ENCODE assay signal across 8 cellular contexts in the genomic region with DNA sequence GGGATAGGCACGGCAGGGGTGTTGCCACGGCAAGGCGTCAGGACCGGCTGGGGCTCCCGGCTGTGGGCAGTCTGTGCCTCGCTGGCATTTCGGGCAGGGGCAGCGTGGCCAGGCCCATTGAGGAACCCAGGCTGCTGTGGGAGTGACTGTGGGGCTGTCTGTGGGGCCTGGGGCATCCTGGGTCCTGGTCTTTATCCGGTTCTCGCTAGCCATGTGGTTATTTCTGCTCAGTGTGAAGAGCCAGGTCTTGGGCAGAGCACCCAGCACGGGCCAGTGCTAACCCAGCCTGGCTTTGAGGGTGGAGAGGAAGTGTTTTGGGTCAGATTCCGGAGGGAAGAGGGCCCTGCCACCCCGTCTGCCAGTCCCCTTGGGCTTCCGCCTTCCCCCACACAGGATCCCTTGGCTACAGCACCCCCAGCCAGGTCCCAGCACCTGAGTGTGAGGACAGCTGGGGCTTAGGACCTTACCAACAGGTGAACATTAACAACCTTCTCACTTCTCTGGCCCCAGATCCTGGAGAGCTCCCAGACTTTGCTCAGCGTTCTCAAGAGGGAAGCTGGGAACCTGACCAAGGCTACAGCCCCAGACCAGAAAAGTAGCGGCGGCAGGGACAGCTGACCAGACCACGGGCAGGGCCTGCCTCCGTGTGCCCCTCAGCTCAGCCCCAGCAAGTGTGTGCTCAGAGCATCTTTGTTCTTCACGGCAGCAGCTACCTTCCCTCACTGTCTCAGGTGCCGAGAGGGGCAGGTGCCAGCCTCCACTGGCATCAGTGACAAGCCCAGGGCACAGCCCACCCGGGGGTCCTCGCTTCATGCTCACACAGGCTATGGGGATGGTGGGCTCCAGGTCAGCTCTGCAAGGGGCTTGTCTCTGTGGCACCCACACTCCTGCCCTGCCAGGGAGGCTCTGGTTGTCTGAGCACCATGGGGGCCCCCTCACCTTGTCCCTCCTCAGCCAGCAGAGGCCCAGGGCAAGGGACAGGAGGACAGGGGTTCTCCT. TPM values are rescaled to one million over a fixed set of nuclear protein-coding genes. Genes with fewer than 3 reads are reported as not detected.
DNase-seq lines count a peak whose midpoint lies in the region; ATAC-seq and TF ChIP-seq lines count a peak whose summit lies in the region.

No MANE protein-coding gene starts in this region.

- dilution Hi-C loops in IMR-90 (cut with HindIII; ENCODE audit: low sequenced_read_pairs, unreplicated experiment): no loop called here

- H3K27me3 ChIP-seq in AG04450 (ENCODE audit: control insufficient read depth, insufficient read depth, low read length) (no peaks in the 10 kb centered on the region), IMR-90 (ENCODE audit: control insufficient read depth, insufficient read depth, low read length) (no peaks in the 10 kb centered on the region)

- H3K79me1 ChIP-seq in IMR-90 (ENCODE audit: low read depth in 1 of 2, low read length in 2 of 2): peaks cover 5 to 68% of the 10 kb centered on the region in 2 experiments

- H3K27ac Mint-ChIP-seq in central memory CD8-positive, alpha-beta T cell (ENCODE audit: low read depth): peak overlapping the region; percentile 93

- peak overlapping the region; percentile 93 for H3K4me3 Mint-ChIP-seq in central memory CD8-positive, alpha-beta T cell

- peak overlapping the region; percentile 71 for H3K4ac ChIP-seq in IMR-90 (ENCODE audit: low read depth, low read length)

- no peak overlapping the region for H2BK15ac ChIP-seq in IMR-90 (ENCODE audit: low read depth, low read length)

- H3K27me3 Mint-ChIP-seq in central memory CD8-positive, alpha-beta T cell: no peaks in the 10 kb centered on the region

- H3K9me3 Mint-ChIP-seq in central memory CD8-positive, alpha-beta T cell: no peaks in the 10 kb centered on the region

- peak overlapping the region; percentile 69 for H3K9ac ChIP-seq in IMR-90 (ENCODE audit: low read depth, low read length)

- H3K36me3 ChIP-seq in IMR-90 (ENCODE audit: control insufficient read depth, insufficient read depth, low read length): peaks cover 42% of the 10 kb centered on the region

- H2AK5ac ChIP-seq in IMR-90 (ENCODE audit: low read depth, low read length): peak overlapping the region; percentile 17

- ATAC-seq in IMR-90 (ENCODE audit: low read depth) (peak; percentile 2; the same call in 1 of the 2 replicates), GM18511 (IDR thresholded peaks at IDR 0.05; ENCODE audit: unreplicated experiment) (no peak)
- no peak for ATAC-seq in central memory CD8-positive, alpha-beta T cell (replicated peaks; ENCODE audit: extremely low read depth, poor library complexity, severe bottlenecking)

- H3K27ac ChIP-seq in AG04450 (ENCODE audit: low read depth, low read length) (peak overlapping the region; percentile 96), IMR-90 (ENCODE audit: insufficient read depth, low read length) (peak overlapping the region; percentile 73)

- peak overlapping the region; percentile 21 for H3K23ac ChIP-seq in IMR-90 (ENCODE audit: low read depth, low read length)

- POLR2A ChIA-PET in AG04450 (lab: Yijun Ruan, JAX): interaction anchor here (0.5 to 3.2 kb wide), 24 partner anchors 9 to 306 kb away, joined by 3 to 38 read pairs (median 5); a partner anchor contains a TSS
- POLR2A ChIA-PET in IMR-90 (lab: Charles Lee; ENCODE audit: unreplicated experiment): interaction anchor here (0.9 to 1.3 kb wide), 3 partner anchors 10 to 51 kb away, joined by 3 read pairs; a partner anchor contains a TSS

- no peaks in the 10 kb centered on the region for H3K9me1 ChIP-seq in IMR-90 (ENCODE audit: insufficient read depth, low read length)

- no peak overlapping the region for H2BK20ac ChIP-seq in IMR-90 (ENCODE audit: low read depth, low read length)

- no peak overlapping the region for H4K5ac ChIP-seq in IMR-90 (ENCODE audit: low read depth, low read length)

- H3K36me3 Mint-ChIP-seq in central memory CD8-positive, alpha-beta T cell (ENCODE audit: insufficient read depth): peaks cover 20% of the 10 kb centered on the region

- intact Hi-C loops in IMR-90 (cut with micrococcal nuclease): loop anchor here (1.0 kb wide), 1 partner anchor 11 kb away; a partner anchor contains a TSS

- 0 out of 2 replicates have a peak overlapping the region, but pooled peaks have one; percentile 0 for H3K56ac ChIP-seq in IMR-90 (ENCODE audit: extremely low read depth, insufficient read depth, low read length)

- peaks cover 23% of the 10 kb centered on the region for H4K20me1 ChIP-seq in IMR-90 (ENCODE audit: insufficient read depth, low read length)

- no peak for TF ChIP-seq CTCF in AG04450 (IDR thresholded peaks at IDR 0.05; ENCODE audit: low read depth, low read length)
- TF ChIP-seq CTCF in IMR-90 (conservative IDR thresholded peaks at IDR 0.05; ENCODE audit: low read depth, low read length): no peak

- no peak for TF ChIP-seq RAD21 in IMR-90 (IDR thresholded peaks at IDR 0.05; ENCODE audit: low read length)

- no peaks in the 10 kb centered on the region; the same call in 1 of the 2 replicates for H3K9me3 ChIP-seq in AG04450 (ENCODE audit: control insufficient read depth, insufficient read depth, low read length)
- H3K9me3 ChIP-seq in IMR-90 (ENCODE audit: control insufficient read depth, insufficient read depth, low read length): no peaks in the 10 kb centered on the region

- peak overlapping the region; percentile 96 for H2AK9ac ChIP-seq in IMR-90 (replicated peaks; ENCODE audit: low read depth, low read length, poor library complexity)

- peak overlapping the region; percentile 34 for H2BK5ac ChIP-seq in IMR-90 (ENCODE audit: low read depth, low read length, poor library complexity, severe bottlenecking)

- H3K14ac ChIP-seq in IMR-90 (replicated peaks; ENCODE audit: low read depth, low read length): peak overlapping the region; percentile 77

- H2AFZ ChIP-seq in IMR-90 (replicated peaks; ENCODE audit: low read length, poor library complexity): peak overlapping the region; percentile 99

- H3K4me3 ChIP-seq in AG04450 (ENCODE audit: low read depth, low read length): peak overlapping the region; percentile 94
- H3K4me3 ChIP-seq in IMR-90 (ENCODE audit: insufficient read depth, low read depth, low read length): peak overlapping the region; percentile 91

- 63% methylated on average over 9 of the region's 23 CpGs; no CpG with 5 or more reads in 1 of the 2 experiments for WGBS in IMR-90 (ENCODE audit: extremely low coverage in 2 of 2, insufficient read length in 1 of 2), 2 experiments

- peak overlapping the region; percentile 89 for H3K4me2 ChIP-seq in IMR-90 (ENCODE audit: low read depth, low read length)

- peaks cover 16% of the 10 kb centered on the region for H3K4me1 ChIP-seq in IMR-90 (ENCODE audit: control insufficient read depth, insufficient read depth, low read length)

- in situ Hi-C loops in IMR-90 (cut with MboI; ENCODE audit: low sequenced_read_pairs): no loop called here

- TSS peak; percentile 76 for BruUV-seq in IMR-90 (replicated peaks; lab: Mats Ljungman, UMichigan)

- peak overlapping the region in 1 of 2 experiments; percentile 25; a peak in 1 of 4 replicates for H4K8ac ChIP-seq in IMR-90 (ENCODE audit: low read depth in 2 of 2, low read length in 2 of 2)

- no peak overlapping the region for H3K18ac ChIP-seq in IMR-90 (ENCODE audit: low read depth, low read length)

- CTCF ChIA-PET in AG04450 (lab: Charles Lee): interaction anchor here (0.5 to 3.7 kb wide), 10 partner anchors 8 to 71 kb away, joined by 3 to 17 read pairs (median 6); a partner anchor contains a TSS
- CTCF ChIA-PET in IMR-90 (lab: Yijun Ruan, JAX): interaction anchor here (0.6 to 0.9 kb wide), 2 partner anchors 47 to 126 kb away, joined by 3 read pairs; no protein-coding TSS in a partner anchor

- peaks cover 20% of the 10 kb centered on the region for H3K4me1 Mint-ChIP-seq in central memory CD8-positive, alpha-beta T cell

- no peak overlapping the region for H4K91ac ChIP-seq in IMR-90 (ENCODE audit: insufficient read depth, low read depth, low read length)

- DNase-seq in AG04450 (ENCODE audit: low read depth, low spot score): no peak
- no peak for DNase-seq in IMR-90
- no peak for DNase-seq in central memory CD8-positive, alpha-beta T cell (ENCODE audit: low spot score in 2 of 2)
- peak; percentile 78 for DNase-seq in myocyte (ENCODE audit: low read depth)
- DNase-seq in AML-193 (lab: John Stamatoyannopoulos, UW): no peak
- no peak for DNase-seq in AG08396 (ENCODE audit: low spot score)
- DNase-seq in SK-N-DZ (ENCODE audit: low spot score): no peak

- no peak for TF ChIP-seq POLR2A in IMR-90 (IDR thresholded peaks at IDR 0.05; ENCODE audit: low read depth, low read length)

- H2BK120ac ChIP-seq in IMR-90 (ENCODE audit: low read depth, low read length): no peak overlapping the region

RNA-seq across cellular contexts. Expression of a gene that starts 1.1 kb away (rescaled TPM):
- polyA plus RNA-seq in AG04450 (2011; rRNA removed) (35.0 and 46.9 TPM in 2 replicates), IMR-90 (2012; rRNA removed) (86.7 and 107 TPM in 2 replicates)
- 8.6 and 13.1 TPM in 2 replicates for polyA minus RNA-seq in AG04450 (2011; rRNA and poly(A)+ RNA removed)
- total RNA-seq in IMR-90 (2012; rRNA removed) (55.7 and 63.9 TPM in 2 replicates), myocyte (143 and 158 TPM in 2 replicates)
- 102 and 149 TPM in 2 replicates for polyA plus RNA-seq in IMR-90 (2012; cell fraction: cytosol; rRNA removed)
- polyA plus RNA-seq in IMR-90 (2012; cell fraction: nucleus; rRNA removed; ENCODE audit: low replicate concordance): 40.6 and 69.4 TPM in 2 replicates
- polyA plus RNA-seq in myocyte (2012): 102 TPM
- 140 and 167 TPM in 2 replicates for polyA plus RNA-seq in SK-N-DZ (2014; cell fraction: cytosol; rRNA removed)
- polyA plus RNA-seq in SK-N-DZ (2014; cell fraction: nucleus; rRNA removed): 104 and 182 TPM in 2 replicates

RNA-seq across cellular contexts. Expression of a gene that starts 1.2 kb away (rescaled TPM):
- polyA plus RNA-seq in AG04450 (2011; rRNA removed) (12.1 and 14.6 TPM in 2 replicates), IMR-90 (2012; rRNA removed) (29.5 and 34.3 TPM in 2 replicates)
- polyA minus RNA-seq in AG04450 (2011; rRNA and poly(A)+ RNA removed): 14.5 and 14.7 TPM in 2 replicates
- total RNA-seq in IMR-90 (2012; rRNA removed) (9.3 and 9.4 TPM in 2 replicates), myocyte (28.7 and 30.6 TPM in 2 replicates)
- polyA plus RNA-seq in IMR-90 (2012; cell fraction: cytosol; rRNA removed): 18.0 and 23.4 TPM in 2 replicates
- 171 and 370 TPM in 2 replicates for polyA plus RNA-seq in IMR-90 (2012; cell fraction: nucleus; rRNA removed; ENCODE audit: low replicate concordance)
- polyA plus RNA-seq in myocyte (2012): 34.6 TPM
- polyA plus RNA-seq in SK-N-DZ (2014; cell fraction: cytosol; rRNA removed): 24.6 and 28.9 TPM in 2 replicates
- polyA plus RNA-seq in SK-N-DZ (2014; cell fraction: nucleus; rRNA removed): 136 and 192 TPM in 2 replicates

RNA-seq across cellular contexts. Expression of a gene that starts 10.9 kb away (rescaled TPM):
- 2.8 and 3.8 TPM in 2 replicates for polyA plus RNA-seq in AG04450 (2011; rRNA removed)
- polyA minus RNA-seq in AG04450 (2011; rRNA and poly(A)+ RNA removed): 2.5 and 3.0 TPM in 2 replicates
- 1.7 and 1.8 TPM in 2 replicates for total RNA-seq in IMR-90 (2012; rRNA removed)
- polyA plus RNA-seq in IMR-90 (2012; rRNA removed): 5.3 and 7.1 TPM in 2 replicates
- polyA plus RNA-seq in IMR-90 (2012; cell fraction: cytosol; rRNA removed): 5.4 and 5.8 TPM in 2 replicates
- 6.4 and 17.7 TPM in 2 replicates for polyA plus RNA-seq in IMR-90 (2012; cell fraction: nucleus; rRNA removed; ENCODE audit: low replicate concordance)
- total RNA-seq in myocyte: 19.5 and 25.3 TPM in 2 replicates
- polyA plus RNA-seq in myocyte (2012): 11.0 TPM
- polyA plus RNA-seq in SK-N-DZ (2014; cell fraction: cytosol; rRNA removed): 11.1 and 13.8 TPM in 2 replicates
- polyA plus RNA-seq in SK-N-DZ (2014; cell fraction: nucleus; rRNA removed): 23.1 and 27.1 TPM in 2 replicates

RNA-seq across cellular contexts. Expression of a gene that starts 15.9 kb away (rescaled TPM):
- polyA plus RNA-seq in AG04450 (2011; rRNA removed) (44.2 and 50.2 TPM in 2 replicates), IMR-90 (2012; rRNA removed) (39.1 and 40.6 TPM in 2 replicates)
- 17.5 and 18.4 TPM in 2 replicates for polyA minus RNA-seq in AG04450 (2011; rRNA and poly(A)+ RNA removed)
- total RNA-seq in IMR-90 (2012; rRNA removed) (18.8 and 20.8 TPM in 2 replicates), myocyte (39.2 and 48.4 TPM in 2 replicates)
- polyA plus RNA-seq in IMR-90 (2012; cell fraction: cytosol; rRNA removed): 37.1 and 39.7 TPM in 2 replicates
- polyA plus RNA-seq in IMR-90 (2012; cell fraction: nucleus; rRNA removed; ENCODE audit: low replicate concordance): 13.2 and 13.3 TPM in 2 replicates
- 40.9 TPM for polyA plus RNA-seq in myocyte (2012)
- polyA plus RNA-seq in SK-N-DZ (2014; cell fraction: cytosol; rRNA removed): 53.2 and 54.5 TPM in 2 replicates
- 25.2 and 38.1 TPM in 2 replicates for polyA plus RNA-seq in SK-N-DZ (2014; cell fraction: nucleus; rRNA removed)

RNA-seq across cellular contexts. Expression of a gene that starts 15.9 kb away (rescaled TPM):
- 2.8 and 3.8 TPM in 2 replicates for polyA plus RNA-seq in AG04450 (2011; rRNA removed)
- polyA minus RNA-seq in AG04450 (2011; rRNA and poly(A)+ RNA removed): 2.4 and 2.6 TPM in 2 replicates
- total RNA-seq in IMR-90 (2012; rRNA removed): 0.90 and 1.1 TPM in 2 replicates
- 10.6 and 14.0 TPM in 2 replicates for polyA plus RNA-seq in IMR-90 (2012; rRNA removed)
- 4.5 and 5.9 TPM in 2 replicates for polyA plus RNA-seq in IMR-90 (2012; cell fraction: cytosol; rRNA removed)
- 35.3 and 101 TPM in 2 replicates for polyA plus RNA-seq in IMR-90 (2012; cell fraction: nucleus; rRNA removed; ENCODE audit: low replicate concordance)
- total RNA-seq in myocyte: 6.1 and 10.5 TPM in 2 replicates
- 8.5 TPM for polyA plus RNA-seq in myocyte (2012)
- polyA plus RNA-seq in SK-N-DZ (2014; cell fraction: cytosol; rRNA removed): 11.7 and 19.0 TPM in 2 replicates
- 89.6 and 124 TPM in 2 replicates for polyA plus RNA-seq in SK-N-DZ (2014; cell fraction: nucleus; rRNA removed)
